18 cellular contexts compared by ENCODE assay signal in the genomic region with DNA sequence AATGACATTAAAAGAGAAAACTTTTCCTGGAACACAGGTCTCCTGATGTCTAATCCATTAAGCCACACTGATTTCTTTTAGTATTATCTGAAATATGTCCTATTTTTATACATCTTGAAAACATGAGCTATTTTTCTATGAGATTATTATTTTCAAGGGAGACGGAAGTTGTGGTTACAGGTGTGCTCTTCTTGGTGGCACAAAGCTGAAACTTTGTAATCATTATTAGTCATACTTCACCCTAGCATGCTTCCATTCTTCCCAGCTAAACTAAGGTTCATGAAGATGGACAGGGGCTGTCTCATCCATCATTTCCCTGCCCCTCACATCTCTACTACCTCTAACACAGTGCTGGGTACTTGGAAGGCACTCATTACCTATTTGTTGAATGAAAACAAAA.
"Had no signal": no experiment of that assay in that cellular context is flagged by ENCODE, and none has a peak within 500 bp of the region (broad histone marks: within the 10 kb centered on the region; RNA-seq: fewer than 3 reads in every experiment).

No MANE protein-coding gene starts in this region.

- H3K4me1 ChIP-seq: Peyer's patch, SJCRH30 had no signal

- H3K27me3 ChIP-seq: Peyer's patch, SJCRH30 had no signal

- H3K9me3 ChIP-seq: Peyer's patch, SJCRH30 had no signal

- ATAC-seq: Right ventricle myocardium inferior, SK-N-SH treated with all-trans-retinoic acid at 6 μM for 48 hours had no signal

- H3K36me3 ChIP-seq: Peyer's patch, SJCRH30 had no signal

- DNase-seq: KBM-7, NCI-H1092, NCI-H1105 treated with DMSO at 0.1 percent for 48 hours, NCI-H1417 treated with DMSO at 0.1 percent for 48 hours, NCI-H146, NCI-H1694 treated with DMSO at 0.1 percent for 48 hours, NCI-H1930, NCI-H2081, NCI-H2107, NCI-H2227 treated with DMSO at 0.1 percent for 48 hours, NCI-H526 treated with DMSO at 0.1 percent for 48 hours, NCI-H748 treated with DMSO at 0.1 percent for 48 hours, PC-9, Peyer's patch, SHP77 treated with DMSO at 0.1 percent for 48 hours, SJCRH30 had no signal

- H3K4me3 ChIP-seq: PC-9, Peyer's patch, SJCRH30 had no signal

- H3K27ac ChIP-seq: PC-9, Peyer's patch, SJCRH30 had no signal

- H2AFZ ChIP-seq: PC-9 had no signal

- H3K4me2 ChIP-seq: PC-9 had no signal
